Comparison of ENCODE assay signal across 25 cellular contexts in genomic region chr16:89900885-89901284, GRCh38. TPM values are rescaled to one million over a fixed set of nuclear protein-coding genes. Genes with fewer than 3 reads are reported as not detected.
DNase-seq lines count a peak whose midpoint lies in the region; ATAC-seq, FAIRE-seq and TF ChIP-seq lines count a peak whose summit lies in the region.
"Had no signal": no experiment of that assay in that cellular context is flagged by ENCODE, and none has a peak within 500 bp of the region (broad histone marks: within the 10 kb centered on the region; RNA-seq: fewer than 3 reads in every experiment).

No MANE protein-coding gene starts in this region.

- no peak overlapping the region for H2AK5ac ChIP-seq in neuronal stem cell (ENCODE audit: low read depth, low read length)

- BruUV-seq in HepG2 (replicated peaks; lab: Mats Ljungman, UMichigan), result TSS peak; percentile 23

- H3K9me3 Mint-ChIP-seq in astrocyte (ENCODE audit: unreplicated experiment), result no peaks in the 10 kb centered on the region
- no peaks in the 10 kb centered on the region for H3K9me3 Mint-ChIP-seq in CD8-positive, alpha-beta memory T cell
- H3K9me3 Mint-ChIP-seq in activated naive CD8-positive, alpha-beta T cell treated with anti-CD3 and anti-CD28 coated beads, Interleukin-2, amount 50 U/mL, for 24 hours, result no peaks in the 10 kb centered on the region
- H3K9me3 Mint-ChIP-seq: CD4-positive, alpha-beta T cell; HFFc6 had no signal

- no peaks in the 10 kb centered on the region for H3K4me1 ChIP-seq in HepG2 (ENCODE audit: insufficient read depth, low read length)
- no peaks in the 10 kb centered on the region for H3K4me1 ChIP-seq in right lobe of liver
- no peaks in the 10 kb centered on the region for H3K4me1 ChIP-seq in astrocyte (ENCODE audit: insufficient read depth, low read length)
- H3K4me1 ChIP-seq in neuronal stem cell (ENCODE audit: control insufficient read depth in 2 of 2, insufficient read depth in 1 of 2, low read depth in 1 of 2, low read length in 2 of 2), result no peaks in the 10 kb centered on the region
- H3K4me1 ChIP-seq in CD8-positive, alpha-beta memory T cell (ENCODE audit: insufficient read depth, low read length), result no peaks in the 10 kb centered on the region
- H3K4me1 ChIP-seq: A549, HAP-1 had no signal

- H3K4me1 Mint-ChIP-seq in astrocyte (ENCODE audit: low read depth, unreplicated experiment), result peaks cover 5% of the 10 kb centered on the region
- peaks cover 0 to 2% (median 0%) of the 10 kb centered on the region in 3 donors for H3K4me1 Mint-ChIP-seq in CD8-positive, alpha-beta memory T cell
- H3K4me1 Mint-ChIP-seq in activated naive CD8-positive, alpha-beta T cell treated with anti-CD3 and anti-CD28 coated beads, Interleukin-2, amount 50 U/mL, for 24 hours, result peaks cover 10% of the 10 kb centered on the region
- H3K4me1 Mint-ChIP-seq: CD14-positive monocyte had no signal

- H2BK5ac ChIP-seq in neuronal stem cell (ENCODE audit: low read length), result peak overlapping the region; percentile 60

- H3K79me2 ChIP-seq in HepG2 (ENCODE audit: insufficient read depth, low read length) (no peaks in the 10 kb centered on the region), astrocyte (ENCODE audit: insufficient read depth, low read length) (peaks cover 5% of the 10 kb centered on the region)

- 98% methylated on average over 13 of the region's 17 CpGs for WGBS in HepG2 (ENCODE audit: low lambda C conversion rate)
- no CpG with 5 or more reads among the region's 17 CpGs for WGBS in right lobe of liver (ENCODE audit: insufficient coverage, low coverage, low lambda C conversion rate, missing lambda C conversion rate)
- no CpG with 5 or more reads among the region's 17 CpGs for whole genome bisulfite sequencing in neuronal stem cell (ENCODE audit: extremely low coverage in 2 of 2, insufficient read length in 2 of 2, insufficient replicate concordance in 1 of 2), 2 donors

- no peak for TF ChIP-seq CTCF in HepG2 (CRISPR knock-in tag; IDR thresholded peaks at IDR 0.05)
- TF ChIP-seq CTCF in right lobe of liver (IDR thresholded peaks at IDR 0.05), result no peak
- TF ChIP-seq CTCF in astrocyte (IDR thresholded peaks at IDR 0.05; ENCODE audit: insufficient read depth, low read depth, low read length), result no peak

- ATAC-seq in HepG2, result no peak
- no peak for ATAC-seq in right lobe of liver
- no peak for ATAC-seq in activated naive CD8-positive, alpha-beta T cell treated with anti-CD3 and anti-CD28 coated beads, Interleukin-2, amount 50 U/mL, for 24 hours
- ATAC-seq: A549 had no signal

- no peak overlapping the region for H3K4me3 Mint-ChIP-seq in astrocyte (ENCODE audit: unreplicated experiment)
- H3K4me3 Mint-ChIP-seq in CD8-positive, alpha-beta memory T cell, result no peak overlapping the region
- no peak overlapping the region for H3K4me3 Mint-ChIP-seq in activated naive CD8-positive, alpha-beta T cell treated with anti-CD3 and anti-CD28 coated beads, Interleukin-2, amount 50 U/mL, for 24 hours
- H3K4me3 Mint-ChIP-seq: CD14-positive monocyte; CD4-positive, alpha-beta T cell; HFFc6 had no signal

- H3K27ac ChIP-seq in HepG2 (ENCODE audit: extremely low read length, insufficient read depth, low read length) (no peak overlapping the region), right lobe of liver (no peak overlapping the region), astrocyte (ENCODE audit: low read depth, low read length) (no peak overlapping the region), neuronal stem cell (replicated peaks; ENCODE audit: low read length) (no peak overlapping the region)
- H3K27ac ChIP-seq in CD8-positive, alpha-beta memory T cell (ENCODE audit: low read depth, low read length), result no peak overlapping the region
- H3K27ac ChIP-seq: A549; BLaER1 treated with 17β-estradiol and CSF1 and Interleukin-3, amounts not matched to agents 10 nM and 100 nM had no signal

- in situ Hi-C loops in HepG2 (cut with HindIII; ENCODE audit: extremely low pct_ligation_motif_present, low pct_unique_long_range_greater_than_20kb), result no loop called here

- TF ChIP-seq RAD21 in HepG2 (CRISPR knock-in tag; IDR thresholded peaks at IDR 0.05), result no peak

- FAIRE-seq in HepG2 (lab: Jason Lieb, UNC), result no peak
- no peak for FAIRE-seq in astrocyte (lab: Jason Lieb, UNC)
- FAIRE-seq: A549, GM12892, H54 had no signal

- H2BK12ac ChIP-seq in neuronal stem cell (ENCODE audit: low read length), result no peak overlapping the region

- H3K9me3 ChIP-seq in HepG2 (ENCODE audit: low read length) (no peaks in the 10 kb centered on the region), right lobe of liver (no peaks in the 10 kb centered on the region), astrocyte (ENCODE audit: insufficient read depth, low read depth, low read length) (no peaks in the 10 kb centered on the region), neuronal stem cell (replicated peaks in 1 of 2; ENCODE audit: control insufficient read depth in 2 of 2, insufficient read depth in 1 of 2, low read depth in 1 of 2, low read length in 2 of 2) (no peaks in the 10 kb centered on the region)
- no peaks in the 10 kb centered on the region for H3K9me3 ChIP-seq in CD8-positive, alpha-beta memory T cell (ENCODE audit: low read length)
- H3K9me3 ChIP-seq: A549, BE2C, HAP-1 had no signal

- H3K4ac ChIP-seq in neuronal stem cell (ENCODE audit: low read length), result no peak overlapping the region

- no peak overlapping the region for H4K8ac ChIP-seq in neuronal stem cell (ENCODE audit: low read depth, low read length)

- peak overlapping the region; percentile 45 for H3K23ac ChIP-seq in neuronal stem cell (ENCODE audit: low read depth, low read length, poor library complexity)

- DNase-seq in HepG2 (ENCODE audit: low spot score) (no peak), right lobe of liver (no peak), astrocyte (ENCODE audit: low read depth) (no peak), neuronal stem cell (ENCODE audit: low spot score) (no peak), NCI-H526 (lab: John Stamatoyannopoulos, UW) (no peak)
- DNase-seq in CD8-positive, alpha-beta memory T cell, result no peak
- DNase-seq in activated naive CD8-positive, alpha-beta T cell treated with anti-CD3 and anti-CD28 coated beads, Interleukin-2, amount 50 U/mL, for 24 hours, result no peak
- DNase-seq: 8988T; ACHN; AML-193; BE2C; Calu3; CD4-positive, alpha-beta T cell; COR-L47; DMS53; DMS79 treated with DMSO at 0.1 percent for 48 hours; GF-D8; GOT3; HFFc6 had no signal

- TF ChIP-seq POLR2A in HepG2 (IDR thresholded peaks at IDR 0.05; ENCODE audit: insufficient read depth in 1 of 2, low read depth in 2 of 2, low read length in 2 of 2) (no peak), right lobe of liver (IDR thresholded peaks at IDR 0.05) (no peak)

- peaks cover under 1% of the 10 kb centered on the region for H3K79me1 ChIP-seq in neuronal stem cell (ENCODE audit: low read depth, low read length)

- H2BK120ac ChIP-seq in neuronal stem cell (ENCODE audit: low read depth, low read length), result no peak overlapping the region

- H3K4me3 ChIP-seq in HepG2 (replicated peaks in 1 of 3; ENCODE audit: insufficient read depth in 1 of 3, low read depth in 2 of 3, low read length in 3 of 3) (no peak overlapping the region), right lobe of liver (no peak overlapping the region), astrocyte (ENCODE audit: insufficient read depth, low read depth, low read length) (no peak overlapping the region), neuronal stem cell (ENCODE audit: low read length in 2 of 2) (no peak overlapping the region)
- H3K4me3 ChIP-seq in CD8-positive, alpha-beta memory T cell (ENCODE audit: low read length), result no peak overlapping the region
- H3K4me3 ChIP-seq: A549; BLaER1 treated with 17β-estradiol and CSF1 and Interleukin-3, amounts not matched to agents 10 nM and 100 nM; HAP-1 had no signal

- POLR2A ChIA-PET in HepG2 (lab: Yijun Ruan, JAX), result no interaction called here
- POLR2A ChIA-PET in CD8-positive, alpha-beta memory T cell (lab: Charles Lee), result interaction anchor here (0.5 kb wide), 1 partner anchor 8 kb away, joined by 3 read pairs; no protein-coding TSS in a partner anchor

- intact Hi-C loops in HepG2 (cut with micrococcal nuclease; ENCODE audit: unreplicated experiment) (no loop called here), right lobe of liver (cut with DNase I) (no loop called here)

- H3K14ac ChIP-seq in neuronal stem cell (ENCODE audit: low read length), result peak overlapping the region; percentile 47

- no peak overlapping the region for H2AFZ ChIP-seq in HepG2 (ENCODE audit: low read length)
- no peak overlapping the region for H2AFZ ChIP-seq in astrocyte (ENCODE audit: low read depth, low read length)
- no peak overlapping the region for H2AFZ ChIP-seq in neuronal stem cell (ENCODE audit: low read length)

- peak overlapping the region; percentile 34 for H3K27ac Mint-ChIP-seq in astrocyte (ENCODE audit: unreplicated experiment)
- no peak overlapping the region for H3K27ac Mint-ChIP-seq in CD8-positive, alpha-beta memory T cell
- no peak overlapping the region for H3K27ac Mint-ChIP-seq in activated naive CD8-positive, alpha-beta T cell treated with anti-CD3 and anti-CD28 coated beads, Interleukin-2, amount 50 U/mL, for 24 hours
- H3K27ac Mint-ChIP-seq: CD14-positive monocyte; CD4-positive, alpha-beta T cell; HFFc6 had no signal

- H3K4me2 ChIP-seq in HepG2 (ENCODE audit: low read depth, low read length) (no peak overlapping the region), astrocyte (ENCODE audit: low read length) (no peak overlapping the region), neuronal stem cell (ENCODE audit: insufficient read depth, low read length, poor library complexity, severe bottlenecking) (no peak overlapping the region)
- H3K4me2 ChIP-seq: A549; BLaER1 treated with 17β-estradiol and CSF1 and Interleukin-3, amounts not matched to agents 10 nM and 100 nM had no signal

- CTCF ChIA-PET in HepG2 (lab: Yijun Ruan, JAX; ENCODE audit: low intra/inter-chr PET ratio, low total read pairs), result no interaction called here
- CTCF ChIA-PET in CD8-positive, alpha-beta memory T cell (lab: Charles Lee), result interaction anchor here (0.8 kb wide), 1 partner anchor 9 kb away, joined by 3 read pairs; no protein-coding TSS in a partner anchor

- H4K20me1 ChIP-seq in HepG2 (ENCODE audit: insufficient read depth, low read length) (no peaks in the 10 kb centered on the region; the same call in 1 of the 2 replicates), astrocyte (ENCODE audit: insufficient read depth, low read length) (peaks cover 42% of the 10 kb centered on the region)

- no peak overlapping the region for H3K18ac ChIP-seq in neuronal stem cell (ENCODE audit: low read length)

- H2BK15ac ChIP-seq in neuronal stem cell (ENCODE audit: low read length), result no peak overlapping the region

- H3K27me3 ChIP-seq in HepG2 (ENCODE audit: control insufficient read depth in 1 of 2, insufficient read depth in 2 of 2, low read length in 2 of 2) (no peaks in the 10 kb centered on the region), right lobe of liver (no peaks in the 10 kb centered on the region), astrocyte (ENCODE audit: insufficient read depth, low read length) (no peaks in the 10 kb centered on the region), neuronal stem cell (ENCODE audit: control insufficient read depth in 3 of 3, insufficient read depth in 3 of 3, low read depth in 1 of 3, low read length in 3 of 3) (no peaks in the 10 kb centered on the region)
- no peaks in the 10 kb centered on the region for H3K27me3 ChIP-seq in CD8-positive, alpha-beta memory T cell (ENCODE audit: insufficient read depth, low read length, poor library complexity, severe bottlenecking)
- H3K27me3 ChIP-seq: BE2C; BLaER1 treated with 17β-estradiol and CSF1 and Interleukin-3, amounts not matched to agents 10 nM and 100 nM had no signal

- H4K91ac ChIP-seq in neuronal stem cell (ENCODE audit: low read depth, low read length, poor library complexity), result no peak overlapping the region

- TF ChIP-seq EP300 in HepG2 (IDR thresholded peaks at IDR 0.05; ENCODE audit: low read depth in 2 of 2, low read length in 2 of 2) (no peak), HepG2 (CRISPR knock-in tag; IDR thresholded peaks at IDR 0.05; ENCODE audit: borderline replicate concordance) (no peak)

- peaks cover 13% of the 10 kb centered on the region for H3K36me3 Mint-ChIP-seq in astrocyte (ENCODE audit: low read depth, unreplicated experiment)
- H3K36me3 Mint-ChIP-seq in CD8-positive, alpha-beta memory T cell, result peaks cover 5 to 77% (median 11%) of the 10 kb centered on the region in 3 donors
- H3K36me3 Mint-ChIP-seq in activated naive CD8-positive, alpha-beta T cell treated with anti-CD3 and anti-CD28 coated beads, Interleukin-2, amount 50 U/mL, for 24 hours (ENCODE audit: low read depth), result peaks cover 25% of the 10 kb centered on the region

- H3K9ac ChIP-seq in HepG2 (ENCODE audit: insufficient read depth, low read depth, low read length) (no peak overlapping the region), astrocyte (ENCODE audit: low read length) (no peak overlapping the region), neuronal stem cell (ENCODE audit: low read depth, low read length, poor library complexity) (no peak overlapping the region)
- H3K9ac ChIP-seq: BLaER1 treated with 17β-estradiol and CSF1 and Interleukin-3, amounts not matched to agents 10 nM and 100 nM had no signal

- H3K36me3 ChIP-seq in HepG2 (replicated peaks in 1 of 2; ENCODE audit: control insufficient read depth in 1 of 2, insufficient read depth in 2 of 2, low read length in 2 of 2), result peaks cover 35 to 74% of the 10 kb centered on the region in 2 experiments
- peaks cover 0 to 59% (median 26%) of the 10 kb centered on the region in 4 donors for H3K36me3 ChIP-seq in right lobe of liver
- peaks cover 40% of the 10 kb centered on the region for H3K36me3 ChIP-seq in astrocyte (ENCODE audit: insufficient read depth, low read length)
- H3K36me3 ChIP-seq in neuronal stem cell (replicated peaks in 1 of 2; ENCODE audit: control insufficient read depth in 2 of 2, insufficient read depth in 2 of 2, low read length in 2 of 2), result peaks cover 34 to 80% of the 10 kb centered on the region in 2 donors
- H3K36me3 ChIP-seq in CD8-positive, alpha-beta memory T cell (ENCODE audit: insufficient read depth, low read length), result peaks cover 36% of the 10 kb centered on the region

- no peaks in the 10 kb centered on the region for H3K27me3 Mint-ChIP-seq in astrocyte (ENCODE audit: low read depth, unreplicated experiment)
- H3K27me3 Mint-ChIP-seq in CD8-positive, alpha-beta memory T cell, result no peaks in the 10 kb centered on the region
- no peaks in the 10 kb centered on the region for H3K27me3 Mint-ChIP-seq in activated naive CD8-positive, alpha-beta T cell treated with anti-CD3 and anti-CD28 coated beads, Interleukin-2, amount 50 U/mL, for 24 hours
- H3K27me3 Mint-ChIP-seq: CD4-positive, alpha-beta T cell had no signal

RNA-seq across cellular contexts. Expression of gene MC1R, which starts 17.8 kb away (rescaled TPM):
- total RNA-seq in HepG2 (2016; rRNA removed; fragmentation: Illumina TruSeq; extraction: Trizol) (7.2 and 9.1 TPM in 2 replicates), right lobe of liver (1 to 10 TPM in 2 of 6 experiments, under 1 TPM in 4; 0.31 to 1.6 (median 0.77) TPM), astrocyte (8.4 and 9.2 TPM in 2 replicates)
- 3.5 and 3.7 TPM in 2 replicates for total RNA-seq in HepG2 (2016; cell fraction: cytosol; rRNA removed; fragmentation: Illumina TruSeq; extraction: Trizol; ENCODE audit: low read depth)
- total RNA-seq in HepG2 (2016; cell fraction: insoluble cytoplasmic fraction; rRNA removed; fragmentation: Illumina TruSeq; extraction: Trizol), result 8.1 and 8.7 TPM in 2 replicates
- 8.1 and 9.5 TPM in 2 replicates for total RNA-seq in HepG2 (2016; cell fraction: membrane; rRNA removed; fragmentation: Illumina TruSeq; extraction: Trizol)
- 7.2 and 7.7 TPM in 2 replicates for total RNA-seq in HepG2 (2016; cell fraction: nucleus; rRNA removed; fragmentation: Illumina TruSeq; extraction: Trizol)
- 14.8 and 20.0 TPM in 2 replicates for polyA plus RNA-seq in HepG2 (2011; rRNA removed)
- 14.8 and 18.9 TPM in 2 replicates for polyA plus RNA-seq in HepG2 (2011; cell fraction: cytosol; rRNA removed)
- polyA plus RNA-seq in HepG2 (2011; cell fraction: nucleus; rRNA removed), result 89.3 and 96.4 TPM in 2 replicates
- 6.5 and 12.0 TPM in 2 replicates for polyA plus RNA-seq in HepG2 (2012)
- polyA plus RNA-seq in HepG2 (2016; cell fraction: cytosol; fragmentation: Illumina TruSeq; extraction: Trizol; ENCODE audit: low read depth), result 2.9 and 3.1 TPM in 2 replicates
- polyA plus RNA-seq in HepG2 (2016; cell fraction: insoluble cytoplasmic fraction; fragmentation: Illumina TruSeq; extraction: Trizol; ENCODE audit: low read depth), result 6.7 and 7.1 TPM in 2 replicates
- polyA plus RNA-seq in HepG2 (2016; cell fraction: membrane; fragmentation: Illumina TruSeq; extraction: Trizol; ENCODE audit: low read depth), result 6.5 and 7.5 TPM in 2 replicates
- 17.7 and 19.3 TPM in 2 replicates for polyA plus RNA-seq in HepG2 (2016; cell fraction: nucleus; fragmentation: Illumina TruSeq; extraction: Trizol; ENCODE audit: insufficient read depth, low read depth)
- 23.7 and 30.7 TPM in 2 replicates for polyA minus RNA-seq in HepG2 (2011; rRNA and poly(A)+ RNA removed; ENCODE audit: low replicate concordance)
- polyA minus RNA-seq in HepG2 (2011; cell fraction: cytosol; rRNA and poly(A)+ RNA removed), result 5.4 and 5.5 TPM in 2 replicates
- 16.0 and 17.0 TPM in 2 replicates for polyA minus RNA-seq in HepG2 (2011; cell fraction: nucleus; rRNA and poly(A)+ RNA removed)
- polyA plus RNA-seq in neuronal stem cell (2013, experiment 1 of 2), result 2.1 TPM
- polyA plus RNA-seq in neuronal stem cell (2013, experiment 2 of 2), result 2.1 TPM
- 1 to 10 TPM; 1.9 to 2.6 TPM for total RNA-seq in CD8-positive, alpha-beta memory T cell
- polyA plus RNA-seq in CD8-positive, alpha-beta memory T cell, result 0.86 TPM

RNA-seq across cellular contexts. Expression of gene TUBB3, which starts 22.3 kb away (rescaled TPM):
- total RNA-seq in HepG2 (2016; rRNA removed; fragmentation: Illumina TruSeq; extraction: Trizol), result 161 and 185 TPM in 2 replicates
- 94.2 and 96.8 TPM in 2 replicates for total RNA-seq in HepG2 (2016; cell fraction: cytosol; rRNA removed; fragmentation: Illumina TruSeq; extraction: Trizol; ENCODE audit: low read depth)
- total RNA-seq in HepG2 (2016; cell fraction: insoluble cytoplasmic fraction; rRNA removed; fragmentation: Illumina TruSeq; extraction: Trizol), result 145 and 195 TPM in 2 replicates
- 140 and 142 TPM in 2 replicates for total RNA-seq in HepG2 (2016; cell fraction: membrane; rRNA removed; fragmentation: Illumina TruSeq; extraction: Trizol)
- 81.3 and 94.7 TPM in 2 replicates for total RNA-seq in HepG2 (2016; cell fraction: nucleus; rRNA removed; fragmentation: Illumina TruSeq; extraction: Trizol)
- polyA plus RNA-seq in HepG2 (2011; rRNA removed), result 110 and 152 TPM in 2 replicates
- 84.2 and 120 TPM in 2 replicates for polyA plus RNA-seq in HepG2 (2011; cell fraction: cytosol; rRNA removed)
- polyA plus RNA-seq in HepG2 (2011; cell fraction: nucleus; rRNA removed), result 168 and 179 TPM in 2 replicates
- polyA plus RNA-seq in HepG2 (2012), result 45.2 and 119 TPM in 2 replicates
- polyA plus RNA-seq in HepG2 (2016; cell fraction: cytosol; fragmentation: Illumina TruSeq; extraction: Trizol; ENCODE audit: low read depth), result 63.1 and 64.3 TPM in 2 replicates
- 127 and 159 TPM in 2 replicates for polyA plus RNA-seq in HepG2 (2016; cell fraction: insoluble cytoplasmic fraction; fragmentation: Illumina TruSeq; extraction: Trizol; ENCODE audit: low read depth)
- 87.3 and 99.0 TPM in 2 replicates for polyA plus RNA-seq in HepG2 (2016; cell fraction: membrane; fragmentation: Illumina TruSeq; extraction: Trizol; ENCODE audit: low read depth)
- 138 and 154 TPM in 2 replicates for polyA plus RNA-seq in HepG2 (2016; cell fraction: nucleus; fragmentation: Illumina TruSeq; extraction: Trizol; ENCODE audit: insufficient read depth, low read depth)
- polyA minus RNA-seq in HepG2 (2011; rRNA and poly(A)+ RNA removed; ENCODE audit: low replicate concordance), result 34.9 and 340 TPM in 2 replicates
- 99.4 and 107 TPM in 2 replicates for polyA minus RNA-seq in HepG2 (2011; cell fraction: cytosol; rRNA and poly(A)+ RNA removed)
- 34.8 and 42.6 TPM in 2 replicates for polyA minus RNA-seq in HepG2 (2011; cell fraction: nucleus; rRNA and poly(A)+ RNA removed)
- under 1 TPM in 4 of 6 experiments, not detected in 2; 0.13 to 0.86 (median 0.36) TPM for total RNA-seq in right lobe of liver
- 360 and 459 TPM in 2 replicates for total RNA-seq in astrocyte
- polyA plus RNA-seq in neuronal stem cell (2013, experiment 1 of 2), result 121 TPM
- 119 TPM for polyA plus RNA-seq in neuronal stem cell (2013, experiment 2 of 2)
- total RNA-seq in CD8-positive, alpha-beta memory T cell, result under 1 TPM; 0.31 to 0.38 TPM
- not detected for polyA plus RNA-seq in CD8-positive, alpha-beta memory T cell
- polyA plus RNA-seq: CD14-positive monocyte had no signal

RNA-seq across cellular contexts. Expression of gene TCF25, which starts 27.5 kb away (rescaled TPM):
- total RNA-seq in HepG2 (2016; rRNA removed; fragmentation: Illumina TruSeq; extraction: Trizol), result 98.4 and 138 TPM in 2 replicates
- total RNA-seq in HepG2 (2016; cell fraction: cytosol; rRNA removed; fragmentation: Illumina TruSeq; extraction: Trizol; ENCODE audit: low read depth), result 70.6 and 87.2 TPM in 2 replicates
- total RNA-seq in HepG2 (2016; cell fraction: insoluble cytoplasmic fraction; rRNA removed; fragmentation: Illumina TruSeq; extraction: Trizol), result 75.7 and 144 TPM in 2 replicates
- total RNA-seq in HepG2 (2016; cell fraction: membrane; rRNA removed; fragmentation: Illumina TruSeq; extraction: Trizol), result 50.6 and 58.6 TPM in 2 replicates
- 110 and 124 TPM in 2 replicates for total RNA-seq in HepG2 (2016; cell fraction: nucleus; rRNA removed; fragmentation: Illumina TruSeq; extraction: Trizol)
- 206 and 274 TPM in 2 replicates for polyA plus RNA-seq in HepG2 (2011; rRNA removed)
- 65.2 and 80.6 TPM in 2 replicates for polyA plus RNA-seq in HepG2 (2011; cell fraction: cytosol; rRNA removed)
- polyA plus RNA-seq in HepG2 (2011; cell fraction: nucleus; rRNA removed), result 1,625 and 1,754 TPM in 2 replicates
- 188 and 209 TPM in 2 replicates for polyA plus RNA-seq in HepG2 (2012)
- polyA plus RNA-seq in HepG2 (2016; cell fraction: cytosol; fragmentation: Illumina TruSeq; extraction: Trizol; ENCODE audit: low read depth), result 17.8 and 22.1 TPM in 2 replicates
- polyA plus RNA-seq in HepG2 (2016; cell fraction: insoluble cytoplasmic fraction; fragmentation: Illumina TruSeq; extraction: Trizol; ENCODE audit: low read depth), result 69.5 and 77.6 TPM in 2 replicates
- polyA plus RNA-seq in HepG2 (2016; cell fraction: membrane; fragmentation: Illumina TruSeq; extraction: Trizol; ENCODE audit: low read depth), result 24.7 and 32.6 TPM in 2 replicates
- 312 and 330 TPM in 2 replicates for polyA plus RNA-seq in HepG2 (2016; cell fraction: nucleus; fragmentation: Illumina TruSeq; extraction: Trizol; ENCODE audit: insufficient read depth, low read depth)
- 107 and 121 TPM in 2 replicates for polyA minus RNA-seq in HepG2 (2011; rRNA and poly(A)+ RNA removed; ENCODE audit: low replicate concordance)
- polyA minus RNA-seq in HepG2 (2011; cell fraction: cytosol; rRNA and poly(A)+ RNA removed), result 35.2 and 43.3 TPM in 2 replicates
- 166 and 179 TPM in 2 replicates for polyA minus RNA-seq in HepG2 (2011; cell fraction: nucleus; rRNA and poly(A)+ RNA removed)
- 10 to 100 TPM; 66.6 to 91.6 (median 77.9) TPM for total RNA-seq in right lobe of liver
- 187 and 193 TPM in 2 replicates for total RNA-seq in astrocyte
- 136 TPM for polyA plus RNA-seq in neuronal stem cell (2013, experiment 1 of 2)
- 136 TPM for polyA plus RNA-seq in neuronal stem cell (2013, experiment 2 of 2)
- total RNA-seq in CD8-positive, alpha-beta memory T cell, result 100 to 1,000 TPM; 154 to 155 TPM
- polyA plus RNA-seq in CD8-positive, alpha-beta memory T cell, result 121 TPM

RNA-seq across cellular contexts. Expression of gene DEF8, which starts 47.7 kb away (rescaled TPM):
- total RNA-seq in HepG2 (2016; rRNA removed; fragmentation: Illumina TruSeq; extraction: Trizol) (98.5 and 107 TPM in 2 replicates), right lobe of liver (10 to 100 TPM; 16.7 to 44.1 (median 20.7) TPM), astrocyte (70.7 and 78.8 TPM in 2 replicates)
- 134 and 176 TPM in 2 replicates for total RNA-seq in HepG2 (2016; cell fraction: cytosol; rRNA removed; fragmentation: Illumina TruSeq; extraction: Trizol; ENCODE audit: low read depth)
- 103 and 113 TPM in 2 replicates for total RNA-seq in HepG2 (2016; cell fraction: insoluble cytoplasmic fraction; rRNA removed; fragmentation: Illumina TruSeq; extraction: Trizol)
- total RNA-seq in HepG2 (2016; cell fraction: membrane; rRNA removed; fragmentation: Illumina TruSeq; extraction: Trizol), result 127 and 160 TPM in 2 replicates
- 48.8 and 61.5 TPM in 2 replicates for total RNA-seq in HepG2 (2016; cell fraction: nucleus; rRNA removed; fragmentation: Illumina TruSeq; extraction: Trizol)
- 98.2 and 108 TPM in 2 replicates for polyA plus RNA-seq in HepG2 (2011; rRNA removed)
- polyA plus RNA-seq in HepG2 (2011; cell fraction: cytosol; rRNA removed), result 100 and 138 TPM in 2 replicates
- polyA plus RNA-seq in HepG2 (2011; cell fraction: nucleus; rRNA removed), result 490 and 545 TPM in 2 replicates
- 37.2 and 56.0 TPM in 2 replicates for polyA plus RNA-seq in HepG2 (2012)
- 170 and 205 TPM in 2 replicates for polyA plus RNA-seq in HepG2 (2016; cell fraction: cytosol; fragmentation: Illumina TruSeq; extraction: Trizol; ENCODE audit: low read depth)
- polyA plus RNA-seq in HepG2 (2016; cell fraction: insoluble cytoplasmic fraction; fragmentation: Illumina TruSeq; extraction: Trizol; ENCODE audit: low read depth), result 116 and 132 TPM in 2 replicates
- polyA plus RNA-seq in HepG2 (2016; cell fraction: membrane; fragmentation: Illumina TruSeq; extraction: Trizol; ENCODE audit: low read depth), result 126 and 153 TPM in 2 replicates
- 123 and 136 TPM in 2 replicates for polyA plus RNA-seq in HepG2 (2016; cell fraction: nucleus; fragmentation: Illumina TruSeq; extraction: Trizol; ENCODE audit: insufficient read depth, low read depth)
- polyA minus RNA-seq in HepG2 (2011; rRNA and poly(A)+ RNA removed; ENCODE audit: low replicate concordance), result 22.3 and 116 TPM in 2 replicates
- 31.8 and 36.4 TPM in 2 replicates for polyA minus RNA-seq in HepG2 (2011; cell fraction: cytosol; rRNA and poly(A)+ RNA removed)
- polyA minus RNA-seq in HepG2 (2011; cell fraction: nucleus; rRNA and poly(A)+ RNA removed), result 46.0 and 51.1 TPM in 2 replicates
- 52.9 TPM for polyA plus RNA-seq in neuronal stem cell (2013, experiment 1 of 2)
- polyA plus RNA-seq in neuronal stem cell (2013, experiment 2 of 2), result 52.2 TPM
- 10 to 100 TPM; 41.1 to 44.9 TPM for total RNA-seq in CD8-positive, alpha-beta memory T cell
- 28.4 TPM for polyA plus RNA-seq in CD8-positive, alpha-beta memory T cell

Comparison
In these comparisons a context has a peak if more than half of its experiments do, and no peak if none do; other contexts are left out.
1. RNA of gene TUBB3, which starts 22.3 kb away (total RNA-seq): 360 to 459 TPM in astrocyte and 81.3 to 195 TPM in HepG2; 0.31 to 0.38 TPM in CD8-positive, alpha-beta memory T cell and 0.13 to 0.86 TPM in right lobe of liver; every median in the first group is over 10 times any median in the second.